7 cellular contexts compared by ENCODE assay signal in the genomic region with DNA sequence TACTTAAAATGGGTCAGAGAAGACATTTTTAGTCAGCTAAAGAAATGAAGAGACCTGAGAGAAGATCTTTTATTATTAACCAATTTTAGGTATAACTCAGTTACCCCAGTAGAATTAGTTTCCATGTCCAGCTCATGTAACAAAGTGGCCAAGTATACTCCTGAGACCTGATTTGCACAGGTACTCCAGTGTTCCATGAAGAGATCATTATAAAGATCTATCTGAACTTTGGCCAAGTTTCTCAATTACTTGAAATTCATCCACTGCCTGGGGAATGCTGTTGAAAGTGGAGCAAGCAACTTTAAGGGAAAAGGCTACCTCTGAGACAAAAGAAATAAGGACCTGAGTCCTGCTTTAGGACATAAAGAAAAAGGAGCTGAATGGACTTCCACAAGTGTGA. TPM values are rescaled to one million over a fixed set of nuclear protein-coding genes. Genes with fewer than 3 reads are reported as not detected.
"Had no signal": no experiment of that assay in that cellular context is flagged by ENCODE, and none has a peak within 500 bp of the region (broad histone marks: within the 10 kb centered on the region; RNA-seq: fewer than 3 reads in every experiment).

No MANE protein-coding gene starts in this region.

- H3K4me3 ChIP-seq: GM23248 had no signal

- H2AFZ ChIP-seq: GM23248 had no signal

- H3K4me2 ChIP-seq: KMS-11 had no signal

- H3K27ac ChIP-seq: GM23248, KMS-11 had no signal

- DNase-seq: GM23248, H9, HCEC 1CT, KBM-7 had no signal

- H3K9ac ChIP-seq: GM23248, KMS-11 had no signal

RNA-seq across cellular contexts. Expression of gene EDNRB, which starts 47.0 kb away (rescaled TPM):
- total RNA-seq: HT-29 had no signal
- polyA plus RNA-seq: IgD-negative memory B cell had no signal
